11 cellular contexts compared by ENCODE assay signal in the genomic region with DNA sequence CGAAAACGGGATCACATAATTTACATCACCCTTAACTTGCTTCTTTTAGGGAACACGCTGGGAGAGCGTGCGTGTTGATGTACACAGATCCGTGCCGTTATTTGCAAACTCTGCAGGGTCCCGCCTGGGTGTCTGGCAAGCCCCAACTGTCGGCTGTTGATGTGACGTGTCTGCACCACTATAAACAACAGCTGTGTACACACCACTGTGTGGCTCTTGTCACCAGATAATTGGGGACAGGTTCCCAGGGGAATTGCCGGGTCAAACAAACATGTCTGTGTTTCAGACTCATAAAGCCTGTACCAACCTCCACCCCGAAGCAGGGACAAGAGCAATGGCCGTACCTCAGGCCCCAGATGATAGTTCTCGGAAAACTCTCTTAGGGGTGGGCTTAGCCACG.
DNase-seq lines count a peak whose midpoint lies in the region; ATAC-seq and TF ChIP-seq lines count a peak whose summit lies in the region.
"Had no signal": no experiment of that assay in that cellular context is flagged by ENCODE, and none has a peak within 500 bp of the region (broad histone marks: within the 10 kb centered on the region; RNA-seq: fewer than 3 reads in every experiment).

No MANE protein-coding gene starts in this region.

- H3K27me3 Mint-ChIP-seq in neural progenitor cell (ENCODE audit: insufficient read depth, low read depth) (peaks cover 11% of the 10 kb centered on the region), HFFc6 (ENCODE audit: insufficient read depth) (peaks cover 67% of the 10 kb centered on the region)

- H3K79me2 ChIP-seq in neural progenitor cell (ENCODE audit: low read depth) = no peaks in the 10 kb centered on the region

- no peaks in the 10 kb centered on the region for H4K20me1 ChIP-seq in neural progenitor cell (ENCODE audit: low read depth)

- H3K4me1 ChIP-seq in neural progenitor cell = peaks cover 6% of the 10 kb centered on the region

- no peak for ATAC-seq in HG03442 (IDR thresholded peaks at IDR 0.05; ENCODE audit: unreplicated experiment)
- ATAC-seq: natural killer cell had no signal

- H3K36me3 ChIP-seq in neural progenitor cell = no peaks in the 10 kb centered on the region

- H3K4me3 Mint-ChIP-seq in neural progenitor cell (no peak overlapping the region), HFFc6 (no peak overlapping the region)
- H3K4me3 Mint-ChIP-seq: natural killer cell had no signal

- DNase-seq in DMS53 (lab: John Stamatoyannopoulos, UW) (peak; percentile 100), NCI-H146 treated with DMSO at 0.1 percent for 48 hours (lab: John Stamatoyannopoulos, UW; ENCODE audit: unreplicated experiment) (peak; percentile 98), NCI-H748 (lab: John Stamatoyannopoulos, UW; ENCODE audit: unreplicated experiment) (peak; percentile 99), neural progenitor cell (ENCODE audit: low spot score) (no peak), SKM-1 (lab: John Stamatoyannopoulos, UW; ENCODE audit: unreplicated experiment) (no peak), nucleus accumbens (lab: John Stamatoyannopoulos, UW) (no peak), HFFc6 (no peak)
- DNase-seq: natural killer cell; stimulated activated CD4-positive, alpha-beta T cell treated with anti-CD3 and anti-CD28 coated beads, Interleukin-12 subunit alpha, Interleukin-12 subunit beta, amount 100 ng/mL, for 4 hours had no signal

- TF ChIP-seq CTCF in neural progenitor cell (IDR thresholded peaks at IDR 0.05) (no peak), HFFc6 (IDR thresholded peaks at IDR 0.05) (no peak)

- H3K27ac Mint-ChIP-seq in neural progenitor cell (peak overlapping the region; percentile 1), HFFc6 (no peak overlapping the region)
- H3K27ac Mint-ChIP-seq: natural killer cell had no signal

- H3K27me3 ChIP-seq in neural progenitor cell = no peaks in the 10 kb centered on the region

- H3K36me3 Mint-ChIP-seq in neural progenitor cell (no peaks in the 10 kb centered on the region), HFFc6 (ENCODE audit: low read depth) (no peaks in the 10 kb centered on the region)
- H3K36me3 Mint-ChIP-seq: natural killer cell had no signal

- H2AFZ ChIP-seq in neural progenitor cell (replicated peaks) = no peak overlapping the region

- no peaks in the 10 kb centered on the region for H3K9me3 Mint-ChIP-seq in neural progenitor cell
- H3K9me3 Mint-ChIP-seq in HFFc6 = no peaks in the 10 kb centered on the region
- H3K9me3 Mint-ChIP-seq: natural killer cell had no signal

- no peak overlapping the region for H3K27ac ChIP-seq in neural progenitor cell
- H3K27ac ChIP-seq: RWPE1 had no signal

- H3K4me2 ChIP-seq in neural progenitor cell = no peak overlapping the region

- peaks cover 25% of the 10 kb centered on the region for H3K4me1 Mint-ChIP-seq in neural progenitor cell
- H3K4me1 Mint-ChIP-seq in HFFc6 (ENCODE audit: low read depth) = no peaks in the 10 kb centered on the region

- peaks cover 2% of the 10 kb centered on the region for H3F3A ChIP-seq in neural progenitor cell (ENCODE audit: low read depth)

- H3K9ac ChIP-seq in neural progenitor cell = no peak overlapping the region

- no peaks in the 10 kb centered on the region for H3K9me3 ChIP-seq in neural progenitor cell (ENCODE audit: low read depth)

- H3K4me3 ChIP-seq in neural progenitor cell = no peak overlapping the region

Comparison
In these comparisons a context has a peak if more than half of its experiments do, and no peak if none do; other contexts are left out.
1. DNase-seq: peak in DMS53 (single experiment), NCI-H146 treated with DMSO at 0.1 percent for 48 hours (single experiment) and NCI-H748 (single experiment); none in neural progenitor cell (single experiment), SKM-1 (single experiment), nucleus accumbens (0 of 56) and HFFc6 (single experiment).